In genomic region chr7:148882668-148883232, GRCh38 we compare ENCODE assay signal across 8 cellular contexts. TPM values are rescaled to one million over a fixed set of nuclear protein-coding genes. Genes with fewer than 3 reads are reported as not detected.
DNase-seq lines count a peak whose midpoint lies in the region; ATAC-seq, FAIRE-seq and TF ChIP-seq lines count a peak whose summit lies in the region.

No MANE protein-coding gene starts in this region.

- H3K27ac Mint-ChIP-seq in astrocyte (ENCODE audit: unreplicated experiment): peak overlapping the region; percentile 85

- no peak for ATAC-seq in lower lobe of right lung
- ATAC-seq in GM21447 (IDR thresholded peaks at IDR 0.05; ENCODE audit: unreplicated experiment): no peak

- H3K9me3 Mint-ChIP-seq in astrocyte (ENCODE audit: unreplicated experiment): peaks cover 2% of the 10 kb centered on the region

- peak overlapping the region; percentile 95 to 100 (median 99) for H3K9ac ChIP-seq in BLaER1 treated with 17β-estradiol and CSF1 and Interleukin-3, amounts not matched to agents 10 nM and 100 nM
- H3K9ac ChIP-seq in astrocyte (ENCODE audit: low read length): peak overlapping the region; percentile 79

- peak overlapping the region; percentile 77 to 99 (median 97) for H3K4me3 ChIP-seq in BLaER1 treated with 17β-estradiol and CSF1 and Interleukin-3, amounts not matched to agents 10 nM and 100 nM
- H3K4me3 ChIP-seq in astrocyte (ENCODE audit: insufficient read depth, low read depth, low read length) (peak overlapping the region; percentile 71), lower lobe of right lung (peak overlapping the region; percentile 78), vagina (peak overlapping the region; percentile 93 to 99)

- peaks cover 60% of the 10 kb centered on the region for H3K79me2 ChIP-seq in astrocyte (ENCODE audit: insufficient read depth, low read length)

- H3K36me3 ChIP-seq in BLaER1 treated with 17β-estradiol and CSF1 and Interleukin-3, amounts not matched to agents 10 nM and 100 nM: peaks cover 0 to 22% (median 10%) of the 10 kb centered on the region in 11 experiments; a peak in 11 of 22 replicates
- no peaks in the 10 kb centered on the region for H3K36me3 ChIP-seq in astrocyte (ENCODE audit: insufficient read depth, low read length)
- H3K36me3 ChIP-seq in lower lobe of right lung: no peaks in the 10 kb centered on the region
- no peaks in the 10 kb centered on the region for H3K36me3 ChIP-seq in vagina

- no peaks in the 10 kb centered on the region for H3K36me3 Mint-ChIP-seq in astrocyte (ENCODE audit: low read depth, unreplicated experiment)

- H2AFZ ChIP-seq in astrocyte (ENCODE audit: low read depth, low read length): peak overlapping the region; percentile 66

- H3K4me1 Mint-ChIP-seq in astrocyte (ENCODE audit: low read depth, unreplicated experiment): no peaks in the 10 kb centered on the region

- H3K27me3 ChIP-seq in BLaER1 treated with 17β-estradiol and CSF1 and Interleukin-3, amounts not matched to agents 10 nM and 100 nM: no peaks in the 10 kb centered on the region
- H3K27me3 ChIP-seq in astrocyte (ENCODE audit: insufficient read depth, low read length): no peaks in the 10 kb centered on the region
- H3K27me3 ChIP-seq in lower lobe of right lung (ENCODE audit: low read depth): no peaks in the 10 kb centered on the region
- H3K27me3 ChIP-seq in vagina: no peaks in the 10 kb centered on the region

- intact Hi-C loops in lower lobe of right lung (cut with DNase I) (no loop called here), vagina (cut with DNase I) (loop anchor here (10.0 kb wide), 1 partner anchor 82 kb away; no protein-coding TSS in a partner anchor)

- POLR2A ChIA-PET in GM10248 (lab: Yijun Ruan, JAX): no interaction called here

- peaks cover 13 to 34% (median 27%) of the 10 kb centered on the region in 10 experiments for H3K4me1 ChIP-seq in BLaER1 treated with 17β-estradiol and CSF1 and Interleukin-3, amounts not matched to agents 10 nM and 100 nM
- no peaks in the 10 kb centered on the region for H3K4me1 ChIP-seq in astrocyte (ENCODE audit: insufficient read depth, low read length)
- peaks cover 5% of the 10 kb centered on the region for H3K4me1 ChIP-seq in lower lobe of right lung
- H3K4me1 ChIP-seq in vagina: peaks cover 18% of the 10 kb centered on the region

- peaks cover 0 to 15% (median 2%) of the 10 kb centered on the region in 11 experiments; a peak in 7 of 22 replicates for H3K9me3 ChIP-seq in BLaER1 treated with 17β-estradiol and CSF1 and Interleukin-3, amounts not matched to agents 10 nM and 100 nM (replicated peaks in 1 of 11)
- H3K9me3 ChIP-seq in astrocyte (ENCODE audit: insufficient read depth, low read depth, low read length) (no peaks in the 10 kb centered on the region), lower lobe of right lung (no peaks in the 10 kb centered on the region), vagina (no peaks in the 10 kb centered on the region)

- DNase-seq in HT-29 (ENCODE audit: low spot score) (peak; percentile 70), astrocyte (ENCODE audit: low read depth) (no peak), lower lobe of right lung (no peak), vagina (ENCODE audit: extremely low spot score in 2 of 2) (no peak), GM10248 (ENCODE audit: extremely low spot score) (no peak), HuH-7 (ENCODE audit: low spot score) (no peak)

- H3K27me3 Mint-ChIP-seq in astrocyte (ENCODE audit: low read depth, unreplicated experiment): no peaks in the 10 kb centered on the region

- TF ChIP-seq CTCF in astrocyte (IDR thresholded peaks at IDR 0.05; ENCODE audit: insufficient read depth, low read depth, low read length): no peak
- no peak for TF ChIP-seq CTCF in lower lobe of right lung (IDR thresholded peaks at IDR 0.05)
- no peak for TF ChIP-seq CTCF in vagina (IDR thresholded peaks at IDR 0.05)
- TF ChIP-seq CTCF in GM10248 (IDR thresholded peaks at IDR 0.05; ENCODE audit: control extremely low read depth, extremely low read depth, low read depth, missing control alignments): no peak

- no peak for FAIRE-seq in astrocyte (lab: Jason Lieb, UNC)

- peak overlapping the region; percentile 95 for H3K4me3 Mint-ChIP-seq in astrocyte (ENCODE audit: unreplicated experiment)

- CTCF ChIA-PET in GM10248 (lab: Yijun Ruan, JAX): interaction anchor here (1.2 to 1.3 kb wide), 2 partner anchors 9 to 27 kb away, joined by 5 to 6 read pairs; no protein-coding TSS in a partner anchor

- peak overlapping the region; percentile 74 to 100 (median 98); a peak in 21 of 22 replicates for H3K27ac ChIP-seq in BLaER1 treated with 17β-estradiol and CSF1 and Interleukin-3, amounts not matched to agents 10 nM and 100 nM
- H3K27ac ChIP-seq in astrocyte (ENCODE audit: low read depth, low read length): no peak overlapping the region
- H3K27ac ChIP-seq in lower lobe of right lung: peak overlapping the region; percentile 87
- H3K27ac ChIP-seq in vagina: peak overlapping the region; percentile 84

- H3K4me2 ChIP-seq in BLaER1 treated with 17β-estradiol and CSF1 and Interleukin-3, amounts not matched to agents 10 nM and 100 nM: peak overlapping the region; percentile 75 to 92 (median 84)
- peak overlapping the region; percentile 84 for H3K4me2 ChIP-seq in astrocyte (ENCODE audit: low read length)

- TF ChIP-seq POLR2A in vagina (IDR thresholded peaks at IDR 0.05): no peak

- H4K20me1 ChIP-seq in BLaER1 treated with 17β-estradiol and CSF1 and Interleukin-3, amounts not matched to agents 10 nM and 100 nM: peaks cover 0 to 62% (median 55%) of the 10 kb centered on the region in 11 experiments; a peak in 17 of 22 replicates
- H4K20me1 ChIP-seq in astrocyte (ENCODE audit: insufficient read depth, low read length): no peaks in the 10 kb centered on the region

RNA-seq across cellular contexts. Expression of gene EZH2, which starts 1.3 kb away (rescaled TPM):
- total RNA-seq in HT-29 (2014; rRNA removed; shearing (Covaris generic)): 33.9 and 36.1 TPM in 2 replicates
- total RNA-seq in astrocyte (10.9 and 13.8 TPM in 2 replicates), lower lobe of right lung (3.5 TPM), vagina (7.9 TPM)
